In the genomic region with DNA sequence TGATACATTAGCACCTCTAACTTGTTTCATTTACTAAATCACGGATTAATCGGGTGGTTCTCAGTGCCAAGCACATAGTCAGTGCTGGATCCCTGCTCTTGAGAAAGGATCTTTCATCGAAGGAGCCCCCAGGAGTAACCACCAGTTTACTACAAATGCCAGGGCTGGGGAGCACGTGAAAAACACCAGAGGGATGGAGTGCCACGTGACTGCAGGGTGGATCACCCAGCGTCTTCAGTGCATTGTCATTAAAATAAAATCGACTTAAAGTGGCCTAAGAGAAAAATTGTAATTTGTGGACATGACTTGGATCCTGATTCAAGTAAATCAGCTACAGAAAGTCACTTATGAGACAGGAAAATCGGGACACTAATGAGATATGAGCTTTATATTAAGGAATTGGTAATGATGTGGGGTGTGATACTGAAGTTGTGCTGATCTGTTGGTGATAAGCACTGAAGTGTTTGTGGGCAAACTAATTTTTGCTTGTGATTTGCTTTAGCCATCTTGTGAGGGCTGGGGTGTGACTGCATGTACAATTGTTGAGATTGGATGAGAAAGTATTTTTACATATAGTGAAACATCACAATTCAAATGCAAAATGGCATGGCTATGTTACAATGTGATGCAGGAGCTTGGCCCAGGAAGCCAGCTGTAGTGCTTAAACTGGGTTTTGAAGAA, we compare ENCODE assay signal across 20 cellular contexts.
DNase-seq lines count a peak whose midpoint lies in the region; ATAC-seq lines count a peak whose summit lies in the region.
"Had no signal": no experiment of that assay in that cellular context is flagged by ENCODE, and none has a peak within 500 bp of the region (broad histone marks: within the 10 kb centered on the region; RNA-seq: fewer than 3 reads in every experiment).

No MANE protein-coding gene starts in this region.

- H3K4me1 Mint-ChIP-seq in stimulated activated naive CD8-positive, alpha-beta T cell treated with anti-CD3 and anti-CD28 coated beads, Interleukin-15, Interleukin-2, amounts not matched to agents 100 ng/mL and 50 ng/mL, for 24 hours (ENCODE audit: low read depth): peaks cover 98% of the 10 kb centered on the region
- H3K4me1 Mint-ChIP-seq in activated CD8-positive, alpha-beta T cell treated with anti-CD3 and anti-CD28 coated beads, Interleukin-2, amount 10 ng/mL, durations not matched to agents 7 days and 5 days (ENCODE audit: low read depth): peaks cover 86% of the 10 kb centered on the region
- H3K4me1 Mint-ChIP-seq in immature natural killer cell: peaks cover 69 to 86% of the 10 kb centered on the region in 2 donors
- peaks cover 53% of the 10 kb centered on the region for H3K4me1 Mint-ChIP-seq in T-helper 2 cell treated with Interferon-gamma antibody and Interleukin-4, amounts not matched to agents 5 μg/mL and 100 μg/mL, for 36 hours (ENCODE audit: low read depth)

- H3K27ac Mint-ChIP-seq in stimulated activated naive CD8-positive, alpha-beta T cell treated with anti-CD3 and anti-CD28 coated beads, Interleukin-15, Interleukin-2, amounts not matched to agents 100 ng/mL and 50 ng/mL, for 24 hours: peak overlapping the region; percentile 88
- H3K27ac Mint-ChIP-seq in activated CD8-positive, alpha-beta T cell treated with anti-CD3 and anti-CD28 coated beads, Interleukin-2, amount 10 ng/mL, durations not matched to agents 7 days and 5 days: peak overlapping the region; percentile 45
- H3K27ac Mint-ChIP-seq in immature natural killer cell: peak overlapping the region; percentile 20 to 80 (median 62)
- no peak overlapping the region for H3K27ac Mint-ChIP-seq in T-helper 2 cell treated with Interferon-gamma antibody and Interleukin-4, amounts not matched to agents 5 μg/mL and 100 μg/mL, for 36 hours

- H3K4me3 Mint-ChIP-seq in stimulated activated naive CD8-positive, alpha-beta T cell treated with anti-CD3 and anti-CD28 coated beads, Interleukin-15, Interleukin-2, amounts not matched to agents 100 ng/mL and 50 ng/mL, for 24 hours: peak overlapping the region; percentile 30
- no peak overlapping the region for H3K4me3 Mint-ChIP-seq in activated CD8-positive, alpha-beta T cell treated with anti-CD3 and anti-CD28 coated beads, Interleukin-2, amount 10 ng/mL, durations not matched to agents 7 days and 5 days
- H3K4me3 Mint-ChIP-seq in immature natural killer cell: peak overlapping the region; percentile 19 to 52 (median 44)
- no peak overlapping the region for H3K4me3 Mint-ChIP-seq in T-helper 2 cell treated with Interferon-gamma antibody and Interleukin-4, amounts not matched to agents 5 μg/mL and 100 μg/mL, for 36 hours

- peaks cover 45% of the 10 kb centered on the region for H3K36me3 Mint-ChIP-seq in stimulated activated naive CD8-positive, alpha-beta T cell treated with anti-CD3 and anti-CD28 coated beads, Interleukin-15, Interleukin-2, amounts not matched to agents 100 ng/mL and 50 ng/mL, for 24 hours (ENCODE audit: low read depth)
- H3K36me3 Mint-ChIP-seq in activated CD8-positive, alpha-beta T cell treated with anti-CD3 and anti-CD28 coated beads, Interleukin-2, amount 10 ng/mL, durations not matched to agents 7 days and 5 days (ENCODE audit: low read depth): peaks cover 44% of the 10 kb centered on the region
- H3K36me3 Mint-ChIP-seq in immature natural killer cell: no peaks in the 10 kb centered on the region
- H3K36me3 Mint-ChIP-seq in T-helper 2 cell treated with Interferon-gamma antibody and Interleukin-4, amounts not matched to agents 5 μg/mL and 100 μg/mL, for 36 hours (ENCODE audit: low read depth): peaks cover 22% of the 10 kb centered on the region

- CTCF ChIA-PET in activated CD8-positive, alpha-beta T cell treated with anti-CD3 and anti-CD28 coated beads, Interleukin-2, amount 10 ng/mL, durations not matched to agents 7 days and 5 days (lab: Charles Lee): interaction anchor here (1.0 to 2.3 kb wide), 3 partner anchors 11 to 18 kb away, joined by 3 to 9 read pairs (median 4); no protein-coding TSS in a partner anchor

- no peak for ATAC-seq in stimulated activated naive CD8-positive, alpha-beta T cell treated with anti-CD3 and anti-CD28 coated beads, Interleukin-15, Interleukin-2, amounts not matched to agents 100 U/mL and 50 U/mL, for 24 hours
- ATAC-seq in activated CD8-positive, alpha-beta T cell treated with anti-CD3 and anti-CD28 coated beads, Interleukin-2, amount 10 ng/mL, durations not matched to agents 7 days and 5 days: no peak
- no peak for ATAC-seq in GM18517 (IDR thresholded peaks at IDR 0.05; ENCODE audit: unreplicated experiment)
- ATAC-seq: left ventricle myocardium superior, SK-N-SH treated with all-trans-retinoic acid at 6 μM for 48 hours had no signal

- no peak for DNase-seq in stimulated activated naive CD8-positive, alpha-beta T cell treated with anti-CD3 and anti-CD28 coated beads, Interleukin-15, Interleukin-2, amounts not matched to agents 100 U/mL and 50 U/mL, for 24 hours
- DNase-seq in activated CD8-positive, alpha-beta T cell treated with anti-CD3 and anti-CD28 coated beads, Interleukin-2, amount 10 ng/mL, durations not matched to agents 7 days and 5 days: no peak
- no peak for DNase-seq in immature natural killer cell
- DNase-seq in NCI-H510A (lab: John Stamatoyannopoulos, UW): no peak
- DNase-seq in NCI-H187 treated with DMSO at 0.1 percent for 48 hours (lab: John Stamatoyannopoulos, UW): no peak
- no peak for DNase-seq in T-helper 2 cell treated with Interferon-gamma antibody and Interleukin-4, amounts not matched to agents 5 μg/mL and 100 μg/mL, for 36 hours (ENCODE audit: low spot score)
- DNase-seq: activated CD4-positive, alpha-beta T cell treated with anti-CD3 and anti-CD28 coated beads, Interleukin-2, amount 50 U/mL, for 1 hour; anterior cingulate cortex; cerebellar nuclear complex; COR-L47; left ventricle myocardium superior; NCI-H1930; NCI-H226; NK-92 treated with Interleukin-12 subunit alpha and Interleukin-12 subunit beta, amount 100 ng/mL, for 24 hours; stimulated activated CD4-positive, alpha-beta T cell treated with anti-CD3 and anti-CD28 coated beads, Interleukin-12 subunit alpha, Interleukin-12 subunit beta, amount 100 ng/mL, for 4 hours; thyroid gland had no signal

- H3K9me3 Mint-ChIP-seq in stimulated activated naive CD8-positive, alpha-beta T cell treated with anti-CD3 and anti-CD28 coated beads, Interleukin-15, Interleukin-2, amounts not matched to agents 100 ng/mL and 50 ng/mL, for 24 hours: peaks cover 4% of the 10 kb centered on the region
- no peaks in the 10 kb centered on the region for H3K9me3 Mint-ChIP-seq in activated CD8-positive, alpha-beta T cell treated with anti-CD3 and anti-CD28 coated beads, Interleukin-2, amount 10 ng/mL, durations not matched to agents 7 days and 5 days (ENCODE audit: insufficient read depth)
- H3K9me3 Mint-ChIP-seq in immature natural killer cell: no peaks in the 10 kb centered on the region
- H3K9me3 Mint-ChIP-seq in T-helper 2 cell treated with Interferon-gamma antibody and Interleukin-4, amounts not matched to agents 5 μg/mL and 100 μg/mL, for 36 hours: no peaks in the 10 kb centered on the region
- H3K9me3 Mint-ChIP-seq: IgD-negative memory B cell had no signal

- H3K27me3 Mint-ChIP-seq in stimulated activated naive CD8-positive, alpha-beta T cell treated with anti-CD3 and anti-CD28 coated beads, Interleukin-15, Interleukin-2, amounts not matched to agents 100 ng/mL and 50 ng/mL, for 24 hours: no peaks in the 10 kb centered on the region
- H3K27me3 Mint-ChIP-seq in activated CD8-positive, alpha-beta T cell treated with anti-CD3 and anti-CD28 coated beads, Interleukin-2, amount 10 ng/mL, durations not matched to agents 7 days and 5 days (ENCODE audit: low read depth): no peaks in the 10 kb centered on the region
- H3K27me3 Mint-ChIP-seq in immature natural killer cell (ENCODE audit: low read depth in 3 of 3): no peaks in the 10 kb centered on the region
- no peaks in the 10 kb centered on the region for H3K27me3 Mint-ChIP-seq in T-helper 2 cell treated with Interferon-gamma antibody and Interleukin-4, amounts not matched to agents 5 μg/mL and 100 μg/mL, for 36 hours (ENCODE audit: low read depth)
- H3K27me3 Mint-ChIP-seq: IgD-negative memory B cell had no signal

- POLR2A ChIA-PET in activated CD8-positive, alpha-beta T cell treated with anti-CD3 and anti-CD28 coated beads, Interleukin-2, amount 10 ng/mL, durations not matched to agents 7 days and 5 days (lab: Charles Lee): no interaction called here

Comparison
In these comparisons a context has a peak if more than half of its experiments do, and no peak if none do; other contexts are left out.
1. H3K4me3 Mint-ChIP-seq: peak in stimulated activated naive CD8-positive, alpha-beta T cell treated with anti-CD3 and anti-CD28 coated beads, Interleukin-15, Interleukin-2, amounts not matched to agents 100 ng/mL and 50 ng/mL, for 24 hours (single experiment) and immature natural killer cell (5 of 5); none in activated CD8-positive, alpha-beta T cell treated with anti-CD3 and anti-CD28 coated beads, Interleukin-2, amount 10 ng/mL, durations not matched to agents 7 days and 5 days (single experiment) and T-helper 2 cell treated with Interferon-gamma antibody and Interleukin-4, amounts not matched to agents 5 μg/mL and 100 μg/mL, for 36 hours (single experiment).